10 cellular contexts compared by ENCODE assay signal in the genomic region with DNA sequence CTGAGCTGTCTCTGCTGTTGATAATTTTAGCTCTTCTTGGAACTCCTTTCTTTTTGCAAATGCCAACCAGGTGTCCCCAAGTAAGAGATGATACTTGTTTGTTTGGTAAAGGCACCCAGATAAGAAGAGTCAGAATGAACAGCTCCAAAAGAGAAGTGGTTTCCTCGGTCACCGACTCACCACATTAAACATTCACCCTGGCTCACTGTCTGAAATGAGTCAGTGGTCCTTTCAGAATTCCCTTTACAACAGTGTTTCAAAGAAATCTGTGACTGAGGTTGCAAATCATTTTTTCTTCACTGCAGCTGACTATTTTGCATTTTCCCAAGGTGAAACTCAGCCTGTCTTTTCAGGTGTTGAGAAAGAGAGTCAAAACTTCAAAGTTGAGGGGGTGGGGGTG. TPM values are rescaled to one million over a fixed set of nuclear protein-coding genes. Genes with fewer than 3 reads are reported as not detected.
DNase-seq lines count a peak whose midpoint lies in the region; ATAC-seq and TF ChIP-seq lines count a peak whose summit lies in the region.
"Had no signal": no experiment of that assay in that cellular context is flagged by ENCODE, and none has a peak within 500 bp of the region (broad histone marks: within the 10 kb centered on the region; RNA-seq: fewer than 3 reads in every experiment).

No MANE protein-coding gene starts in this region.

- no peaks in the 10 kb centered on the region for H3K9me3 Mint-ChIP-seq in CD8-positive, alpha-beta T cell

- DNase-seq in CD8-positive, alpha-beta T cell = peak in 3 of 7 experiments; percentile 52 to 81 (median 60)
- DNase-seq in T-helper 9 cell (peak; percentile 44), SHP77 (lab: John Stamatoyannopoulos, UW) (no peak), superior temporal gyrus (ENCODE audit: extremely low spot score) (no peak), NCI-H2107 (lab: John Stamatoyannopoulos, UW) (no peak)
- DNase-seq in effector CD4-positive, alpha-beta T cell = peak; percentile 57
- DNase-seq: NCI-H146, SK-N-SH had no signal

- no peaks in the 10 kb centered on the region for H3K36me3 ChIP-seq in CD8-positive, alpha-beta T cell (ENCODE audit: insufficient read depth, low read length)

- H3K4me3 Mint-ChIP-seq in CD8-positive, alpha-beta T cell = peak overlapping the region; percentile 66

- no peaks in the 10 kb centered on the region for H3K36me3 Mint-ChIP-seq in CD8-positive, alpha-beta T cell

- CTCF ChIA-PET in CD8-positive, alpha-beta T cell (lab: Charles Lee) = interaction anchor here (1.8 to 2.8 kb wide), 4 partner anchors 12 to 251 kb away, joined by 4 to 14 read pairs (median 6); no protein-coding TSS in a partner anchor

- H3K4me1 Mint-ChIP-seq in CD8-positive, alpha-beta T cell (ENCODE audit: low read depth) = peaks cover 98% of the 10 kb centered on the region

- H3K9me3 ChIP-seq in CD8-positive, alpha-beta T cell (ENCODE audit: low read length) = no peaks in the 10 kb centered on the region
- H3K9me3 ChIP-seq: SK-N-SH had no signal

- intact Hi-C loops in CD8-positive, alpha-beta T cell (cut with DNase I, micrococcal nuclease) = loop anchor here in 1 of 2 experiments (10.0 kb wide), 1 partner anchor 1079 kb away; a partner anchor contains a TSS

- peak overlapping the region; percentile 100 for H3K27ac Mint-ChIP-seq in CD8-positive, alpha-beta T cell

- H3K4me1 ChIP-seq in CD8-positive, alpha-beta T cell (ENCODE audit: insufficient read depth, low read length) = peaks cover 87% of the 10 kb centered on the region

- TF ChIP-seq CTCF in CD8-positive, alpha-beta T cell (IDR thresholded peaks at IDR 0.05) = no peak

- H3K27me3 ChIP-seq in CD8-positive, alpha-beta T cell (ENCODE audit: insufficient read depth, low read length) = no peaks in the 10 kb centered on the region

- ATAC-seq in CD8-positive, alpha-beta T cell = no peak
- ATAC-seq in HG02973 (IDR thresholded peaks at IDR 0.05; ENCODE audit: unreplicated experiment) (peak; percentile 28), HG03175 (IDR thresholded peaks at IDR 0.05; ENCODE audit: unreplicated experiment) (no peak)

- peak overlapping the region; percentile 98 for H3K27ac ChIP-seq in CD8-positive, alpha-beta T cell (ENCODE audit: low read depth, low read length)

- POLR2A ChIA-PET in CD8-positive, alpha-beta T cell (lab: Charles Lee) = interaction anchor here (0.6 to 12.2 kb wide), 4 partner anchors 15 to 193 kb away, joined by 3 to 328 read pairs (median 6); a partner anchor contains a TSS

- peak overlapping the region; percentile 36 for H3K4me3 ChIP-seq in CD8-positive, alpha-beta T cell (ENCODE audit: low read depth, low read length)

- H3K27me3 Mint-ChIP-seq in CD8-positive, alpha-beta T cell (ENCODE audit: low read depth) = no peaks in the 10 kb centered on the region

RNA-seq across cellular contexts. Expression of a gene that starts 16.2 kb away (rescaled TPM):
- 1,000 to 10,000 TPM; 2,159 to 2,188 TPM for total RNA-seq in CD8-positive, alpha-beta T cell

Comparison
In these comparisons a context has a peak if more than half of its experiments do, and no peak if none do; other contexts are left out.
1. DNase-seq: peak in T-helper 9 cell (single experiment) and effector CD4-positive, alpha-beta T cell (single experiment); none in SHP77 (0 of 2), superior temporal gyrus (single experiment) and NCI-H2107 (single experiment).